ENCODE assay signal across 18 cellular contexts in genomic region chr2:157486596-157487270, GRCh38. TPM values are rescaled to one million over a fixed set of nuclear protein-coding genes. Genes with fewer than 3 reads are reported as not detected.
DNase-seq lines count a peak whose midpoint lies in the region; ATAC-seq, FAIRE-seq and TF ChIP-seq lines count a peak whose summit lies in the region.
"Had no signal": no experiment of that assay in that cellular context is flagged by ENCODE, and none has a peak within 500 bp of the region (broad histone marks: within the 10 kb centered on the region; RNA-seq: fewer than 3 reads in every experiment).

No MANE protein-coding gene starts in this region.

- H3K79me2 ChIP-seq in endothelial cell of umbilical vein (ENCODE audit: control insufficient read depth, insufficient read depth, low read length), result no peaks in the 10 kb centered on the region

- POLR2A ChIA-PET in endothelial cell of umbilical vein (lab: Charles Lee), result no interaction called here

- no peak for DNase-seq in activated naive CD4-positive, alpha-beta T cell treated with anti-CD3 and anti-CD28 coated beads for 36 hours
- no peak for DNase-seq in activated naive CD4-positive, alpha-beta T cell (lab: John Stamatoyannopoulos, UW)
- DNase-seq in T-helper 17 cell, result no peak
- DNase-seq in endothelial cell of umbilical vein (ENCODE audit: low read depth, low spot score), result peak; percentile 16
- peak; percentile 55 for DNase-seq in renal cortical epithelial cell (ENCODE audit: low read depth)
- no peak for DNase-seq in NCI-H128 (lab: John Stamatoyannopoulos, UW; ENCODE audit: unreplicated experiment)
- DNase-seq in COR-L47 (lab: John Stamatoyannopoulos, UW), result no peak
- DNase-seq: activated B cell treated with CpG ODN at 0.5 μM for 24 hours; brain microvascular endothelial cell; dorsolateral prefrontal cortex; NCI-H2029; NCI-H526 treated with DMSO at 0.1 percent for 48 hours; nucleus accumbens; stimulated activated CD4-positive, alpha-beta T cell treated with anti-CD3 and anti-CD28 coated beads, Interleukin-4, amount 100 ng/mL, for 24 hours had no signal

- H3K4me1 ChIP-seq in endothelial cell of umbilical vein (ENCODE audit: control insufficient read depth, extremely low read depth, insufficient read depth, low read length), result peaks cover 5% of the 10 kb centered on the region

- no peaks in the 10 kb centered on the region for H3K9me3 Mint-ChIP-seq in activated naive CD4-positive, alpha-beta T cell treated with anti-CD3 and anti-CD28 coated beads for 36 hours
- H3K9me3 Mint-ChIP-seq: activated B cell treated with CpG ODN at 0.5 μM for 24 hours, type B pancreatic cell had no signal

- H3K4me3 ChIP-seq in endothelial cell of umbilical vein (replicated peaks in 1 of 3; ENCODE audit: insufficient read depth in 1 of 3, low read depth in 1 of 3, low read length in 3 of 3), result no peak overlapping the region
- H3K4me3 ChIP-seq: dorsolateral prefrontal cortex had no signal

- H3K27ac ChIP-seq in endothelial cell of umbilical vein (ENCODE audit: insufficient read depth, low read depth, low read length), result no peak overlapping the region
- H3K27ac ChIP-seq: brain microvascular endothelial cell, dorsolateral prefrontal cortex had no signal

- no peaks in the 10 kb centered on the region for H3K9me1 ChIP-seq in endothelial cell of umbilical vein (replicated peaks; ENCODE audit: control insufficient read depth, extremely low read depth, insufficient read depth, low read length)

- no peaks in the 10 kb centered on the region for H4K20me1 ChIP-seq in endothelial cell of umbilical vein (replicated peaks; ENCODE audit: control insufficient read depth, extremely low read depth, insufficient read depth, low read length)

- dilution Hi-C loops in endothelial cell of umbilical vein (cut with MboI; ENCODE audit: extremely low pct_ligation_motif_present, low sequenced_read_pairs), result no loop called here

- no peak overlapping the region for H3K9ac ChIP-seq in endothelial cell of umbilical vein (replicated peaks; ENCODE audit: extremely low read depth, insufficient read depth, low read length)

- H3K36me3 Mint-ChIP-seq in activated naive CD4-positive, alpha-beta T cell treated with anti-CD3 and anti-CD28 coated beads for 36 hours (ENCODE audit: low read depth), result no peaks in the 10 kb centered on the region
- H3K36me3 Mint-ChIP-seq in T-helper 17 cell (ENCODE audit: low read depth), result peaks cover 6% of the 10 kb centered on the region
- H3K36me3 Mint-ChIP-seq: type B pancreatic cell had no signal

- CTCF ChIA-PET in activated naive CD4-positive, alpha-beta T cell treated with anti-CD3 and anti-CD28 coated beads for 36 hours (lab: Charles Lee), result interaction anchor here (0.7 to 10.6 kb wide), 10 partner anchors 9 to 521 kb away, joined by 3 to 142 read pairs (median 6); partner anchors contain the start of gene ERMN
- CTCF ChIA-PET in endothelial cell of umbilical vein (lab: Charles Lee), result no interaction called here

- no peak overlapping the region for H3K4me2 ChIP-seq in endothelial cell of umbilical vein (ENCODE audit: insufficient read depth, low read length)

- H3K4me3 Mint-ChIP-seq in activated naive CD4-positive, alpha-beta T cell treated with anti-CD3 and anti-CD28 coated beads for 36 hours, result peak overlapping the region; percentile 68
- no peak overlapping the region for H3K4me3 Mint-ChIP-seq in T-helper 17 cell
- H3K4me3 Mint-ChIP-seq: activated B cell treated with CpG ODN at 0.5 μM for 24 hours, type B pancreatic cell had no signal

- BruUV-seq in endothelial cell of umbilical vein (replicated peaks; lab: Mats Ljungman, UMichigan), result no TSS peak

- no peak overlapping the region for H2AFZ ChIP-seq in endothelial cell of umbilical vein (ENCODE audit: low read depth, low read length)

- peak overlapping the region; percentile 87 for H3K27ac Mint-ChIP-seq in activated naive CD4-positive, alpha-beta T cell treated with anti-CD3 and anti-CD28 coated beads for 36 hours
- H3K27ac Mint-ChIP-seq in T-helper 17 cell, result peak overlapping the region; percentile 4
- H3K27ac Mint-ChIP-seq: activated B cell treated with CpG ODN at 0.5 μM for 24 hours, type B pancreatic cell had no signal

- H3K27me3 Mint-ChIP-seq in activated naive CD4-positive, alpha-beta T cell treated with anti-CD3 and anti-CD28 coated beads for 36 hours (ENCODE audit: low read depth), result no peaks in the 10 kb centered on the region
- peaks cover 14% of the 10 kb centered on the region for H3K27me3 Mint-ChIP-seq in T-helper 17 cell
- H3K27me3 Mint-ChIP-seq: activated B cell treated with CpG ODN at 0.5 μM for 24 hours had no signal

- TF ChIP-seq CTCF in endothelial cell of umbilical vein (IDR thresholded peaks at IDR 0.05; ENCODE audit: extremely low read depth in 1 of 2, insufficient read depth in 1 of 2, low read depth in 1 of 2, low read length in 2 of 2), result no peak

- TF ChIP-seq POLR2A in endothelial cell of umbilical vein (IDR thresholded peaks at IDR 0.05; ENCODE audit: low read depth, low read length), result no peak

- no peaks in the 10 kb centered on the region for H3K36me3 ChIP-seq in endothelial cell of umbilical vein (ENCODE audit: control insufficient read depth in 2 of 2, extremely low read depth in 1 of 2, insufficient read depth in 2 of 2, low read length in 2 of 2)
- H3K36me3 ChIP-seq: brain microvascular endothelial cell had no signal

- H3K4me1 Mint-ChIP-seq in activated naive CD4-positive, alpha-beta T cell treated with anti-CD3 and anti-CD28 coated beads for 36 hours (ENCODE audit: low read depth), result peaks cover 86% of the 10 kb centered on the region
- peaks cover 25% of the 10 kb centered on the region for H3K4me1 Mint-ChIP-seq in T-helper 17 cell

- peaks cover 2 to 7% of the 10 kb centered on the region in 2 experiments for H3K27me3 ChIP-seq in endothelial cell of umbilical vein (ENCODE audit: control insufficient read depth in 2 of 2, insufficient read depth in 2 of 2, low read length in 2 of 2)
- H3K27me3 ChIP-seq: brain microvascular endothelial cell, dorsolateral prefrontal cortex had no signal

- ATAC-seq in T-helper 17 cell, result no peak
- no peak for ATAC-seq in GM18861 (IDR thresholded peaks at IDR 0.05; ENCODE audit: unreplicated experiment)

- FAIRE-seq in endothelial cell of umbilical vein (lab: Jason Lieb, UNC), result no peak
- FAIRE-seq: RCC 7860 had no signal

- no peaks in the 10 kb centered on the region for H3K9me3 ChIP-seq in T-helper 17 cell (ENCODE audit: control insufficient read depth, low read length, poor library complexity, severe bottlenecking)
- no peaks in the 10 kb centered on the region for H3K9me3 ChIP-seq in endothelial cell of umbilical vein (replicated peaks; ENCODE audit: control insufficient read depth, insufficient read depth, low read length)

- intact Hi-C loops in activated naive CD4-positive, alpha-beta T cell treated with anti-CD3 and anti-CD28 coated beads for 36 hours (cut with micrococcal nuclease), result loop anchor here (2.0 kb wide), 1 partner anchor 174 kb away; no protein-coding TSS in a partner anchor
- intact Hi-C loops in endothelial cell of umbilical vein (cut with micrococcal nuclease), result no loop called here

TF ChIP-seq in endothelial cell of umbilical vein, 7 proteins besides CTCF, POLR2A, EP300 and RAD21:
- peak; percentile 54 for TF ChIP-seq FOS (IDR thresholded peaks at IDR 0.05; ENCODE audit: borderline replicate concordance, insufficient read depth, low read length)
- TF ChIP-seq GATA2 (IDR thresholded peaks at IDR 0.05; ENCODE audit: insufficient read depth, insufficient read length, low read depth, low read length), result no peak

RNA-seq across cellular contexts. Expression of gene CYTIP, which starts 42.8 kb away (rescaled TPM):
- 100 to 1,000 TPM; 599 to 610 TPM for total RNA-seq in activated naive CD4-positive, alpha-beta T cell treated with anti-CD3 and anti-CD28 coated beads for 36 hours
- total RNA-seq in T-helper 17 cell (100 to 1,000 TPM; 286 to 294 TPM), endothelial cell of umbilical vein (not detected in 2 replicates), renal cortical epithelial cell (0.94 TPM in 1 of 2 replicates, not detected in the other)
- polyA plus RNA-seq in endothelial cell of umbilical vein, result not detected in 2 replicates
- 0.03 TPM in 1 of 2 replicates, not detected in the other for polyA plus RNA-seq in endothelial cell of umbilical vein (2011; cell fraction: cytosol; rRNA removed)
- polyA plus RNA-seq in endothelial cell of umbilical vein (2011; cell fraction: nucleus; rRNA removed), result not detected in 2 replicates
- not detected in 2 replicates for polyA plus RNA-seq in endothelial cell of umbilical vein (2012)
- polyA minus RNA-seq in endothelial cell of umbilical vein, result not detected in 2 replicates
- polyA minus RNA-seq in endothelial cell of umbilical vein (2011; cell fraction: cytosol; rRNA and poly(A)+ RNA removed), result not detected
- not detected in 2 replicates for polyA minus RNA-seq in endothelial cell of umbilical vein (2011; cell fraction: nucleus; rRNA and poly(A)+ RNA removed)
- total RNA-seq: lung microvascular endothelial cell had no signal

Comparison
In these comparisons a context has a peak if more than half of its experiments do, and no peak if none do; other contexts are left out.
1. DNase-seq: peak in endothelial cell of umbilical vein (single experiment) and renal cortical epithelial cell (single experiment); none in activated naive CD4-positive, alpha-beta T cell treated with anti-CD3 and anti-CD28 coated beads for 36 hours (single experiment), activated naive CD4-positive, alpha-beta T cell (0 of 4), T-helper 17 cell (0 of 3), NCI-H128 (single experiment) and COR-L47 (single experiment).
2. RNA of gene CYTIP, which starts 42.8 kb away (total RNA-seq): 599 to 610 TPM in activated naive CD4-positive, alpha-beta T cell treated with anti-CD3 and anti-CD28 coated beads for 36 hours and 286 to 294 TPM in T-helper 17 cell; 0.94 TPM in renal cortical epithelial cell and not detected in endothelial cell of umbilical vein; every median in the first group is over 100 times any median in the second.